1 cellular context compared by ENCODE assay signal in genomic region chr7:99143853-99144672, GRCh38.
TF ChIP-seq lines count a peak whose summit lies in the region.

TSS of gene SMURF1 (minus strand) at chr7:99144108. CDS start at chr7:99143780, 328 bp downstream.

TF ChIP-seq in K562, 482 proteins besides CTCF, POLR2A, EP300 and RAD21 (continued from another document and continues in another):
- 0 out of 4 replicates have a peak, but pooled peaks have one; percentile 20 to 24 for TF ChIP-seq FOXK2 (conservative IDR thresholded peaks at IDR 0.05 in 1 of 2, IDR thresholded peaks at IDR 0.05 in 1 of 2; ENCODE audit: low read depth in 2 of 2)
- TF ChIP-seq, protein P1, sequence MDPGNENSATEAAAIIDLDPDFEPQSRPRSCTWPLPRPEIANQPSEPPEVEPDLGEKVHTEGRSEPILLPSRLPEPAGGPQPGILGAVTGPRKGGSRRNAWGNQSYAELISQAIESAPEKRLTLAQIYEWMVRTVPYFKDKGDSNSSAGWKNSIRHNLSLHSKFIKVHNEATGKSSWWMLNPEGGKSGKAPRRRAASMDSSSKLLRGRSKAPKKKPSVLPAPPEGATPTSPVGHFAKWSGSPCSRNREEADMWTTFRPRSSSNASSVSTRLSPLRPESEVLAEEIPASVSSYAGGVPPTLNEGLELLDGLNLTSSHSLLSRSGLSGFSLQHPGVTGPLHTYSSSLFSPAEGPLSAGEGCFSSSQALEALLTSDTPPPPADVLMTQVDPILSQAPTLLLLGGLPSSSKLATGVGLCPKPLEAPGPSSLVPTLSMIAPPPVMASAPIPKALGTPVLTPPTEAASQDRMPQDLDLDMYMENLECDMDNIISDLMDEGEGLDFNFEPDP (CRISPR knock-in tag; IDR thresholded peaks at IDR 0.05): peak; percentile 51; the same call in 1 of the 2 replicates
- TF ChIP-seq GTF2F1 (IDR thresholded peaks at IDR 0.05; ENCODE audit: low read depth, low read length): no peak
- no peak for TF ChIP-seq MBD1 (CRISPR knock-in tag; IDR thresholded peaks at IDR 0.05)
- no peak for TF ChIP-seq CHD4 (IDR thresholded peaks at IDR 0.05; ENCODE audit: insufficient read depth, insufficient replicate concordance, low read depth, low read length, poor library complexity, severe bottlenecking)
- peak; percentile 80 for TF ChIP-seq NCOA6 (IDR thresholded peaks at IDR 0.05)
- TF ChIP-seq, protein P2, sequence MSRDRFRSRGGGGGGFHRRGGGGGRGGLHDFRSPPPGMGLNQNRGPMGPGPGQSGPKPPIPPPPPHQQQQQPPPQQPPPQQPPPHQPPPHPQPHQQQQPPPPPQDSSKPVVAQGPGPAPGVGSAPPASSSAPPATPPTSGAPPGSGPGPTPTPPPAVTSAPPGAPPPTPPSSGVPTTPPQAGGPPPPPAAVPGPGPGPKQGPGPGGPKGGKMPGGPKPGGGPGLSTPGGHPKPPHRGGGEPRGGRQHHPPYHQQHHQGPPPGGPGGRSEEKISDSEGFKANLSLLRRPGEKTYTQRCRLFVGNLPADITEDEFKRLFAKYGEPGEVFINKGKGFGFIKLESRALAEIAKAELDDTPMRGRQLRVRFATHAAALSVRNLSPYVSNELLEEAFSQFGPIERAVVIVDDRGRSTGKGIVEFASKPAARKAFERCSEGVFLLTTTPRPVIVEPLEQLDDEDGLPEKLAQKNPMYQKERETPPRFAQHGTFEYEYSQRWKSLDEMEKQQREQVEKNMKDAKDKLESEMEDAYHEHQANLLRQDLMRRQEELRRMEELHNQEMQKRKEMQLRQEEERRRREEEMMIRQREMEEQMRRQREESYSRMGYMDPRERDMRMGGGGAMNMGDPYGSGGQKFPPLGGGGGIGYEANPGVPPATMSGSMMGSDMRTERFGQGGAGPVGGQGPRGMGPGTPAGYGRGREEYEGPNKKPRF (IDR thresholded peaks at IDR 0.05; ENCODE audit: low read depth, low read length): no peak
- TF ChIP-seq NR2C1 (IDR thresholded peaks at IDR 0.05): no peak
- no peak for TF ChIP-seq NR2C1 (tag; IDR thresholded peaks at IDR 0.05)
- 0 out of 2 replicates have a peak, but pooled peaks have one; percentile 31 for TF ChIP-seq SAFB (IDR thresholded peaks at IDR 0.05; ENCODE audit: borderline replicate concordance, low read depth, low read length)
- no peak for TF ChIP-seq GATA2 (CRISPR knock-in tag; IDR thresholded peaks at IDR 0.05)
- no peak for TF ChIP-seq ZNF24 (IDR thresholded peaks at IDR 0.05)
- TF ChIP-seq NFE2L1 (tag; IDR thresholded peaks at IDR 0.05; ENCODE audit: borderline replicate concordance, low read depth): no peak
- TF ChIP-seq, protein P3, sequence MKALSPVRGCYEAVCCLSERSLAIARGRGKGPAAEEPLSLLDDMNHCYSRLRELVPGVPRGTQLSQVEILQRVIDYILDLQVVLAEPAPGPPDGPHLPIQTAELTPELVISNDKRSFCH (CRISPR knock-in tag; IDR thresholded peaks at IDR 0.05): no peak
- TF ChIP-seq, protein P3 (tag; IDR thresholded peaks at IDR 0.05): no peak
- peak; percentile 23; the same call in 1 of the 2 replicates for TF ChIP-seq ZBTB40 (IDR thresholded peaks at IDR 0.05)
- TF ChIP-seq ZBTB40 (CRISPR knock-in tag; IDR thresholded peaks at IDR 0.05): no peak
- TF ChIP-seq THRB (CRISPR knock-in tag; conservative IDR thresholded peaks at IDR 0.05): 0 out of 2 replicates have a peak, but pooled peaks have one; percentile 15
- no peak for TF ChIP-seq ZKSCAN3 (CRISPR knock-in tag; IDR thresholded peaks at IDR 0.05)
- TF ChIP-seq ZNF124 (CRISPR knock-in tag; IDR thresholded peaks at IDR 0.05): no peak
- no peak for TF ChIP-seq CHD1 (IDR thresholded peaks at IDR 0.05; ENCODE audit: low read length)
- TF ChIP-seq MEIS2 (IDR thresholded peaks at IDR 0.05; ENCODE audit: partially characterized antibody): no peak
- no peak for TF ChIP-seq DIDO1 (tag; IDR thresholded peaks at IDR 0.05; ENCODE audit: low read depth)
- no peak for TF ChIP-seq RBM25 (IDR thresholded peaks at IDR 0.05; ENCODE audit: low read depth, low read length, severe bottlenecking)
- 0 out of 2 replicates have a peak, but pooled peaks have one; percentile 23 for TF ChIP-seq MBD2 (IDR thresholded peaks at IDR 0.05; ENCODE audit: borderline replicate concordance, low read depth)
- no peak for TF ChIP-seq MAFG (tag; conservative IDR thresholded peaks at IDR 0.05)
- TF ChIP-seq ZNF589 (CRISPR knock-in tag; IDR thresholded peaks at IDR 0.05; ENCODE audit: low read depth): peak; percentile 98
- no peak for TF ChIP-seq CTCFL (IDR thresholded peaks at IDR 0.05; ENCODE audit: borderline replicate concordance, insufficient read depth, low read depth, low read length, poor library complexity, severe bottlenecking)
- no peak for TF ChIP-seq ZNF253 (CRISPR knock-in tag; conservative IDR thresholded peaks at IDR 0.05)
- TF ChIP-seq KLF13 (tag; IDR thresholded peaks at IDR 0.05; ENCODE audit: borderline replicate concordance, low read depth): no peak
- no peak for TF ChIP-seq ZNF354B (CRISPR knock-in tag; IDR thresholded peaks at IDR 0.05)
- no peak for TF ChIP-seq HCFC1 (IDR thresholded peaks at IDR 0.05; ENCODE audit: low read depth, low read length)
- TF ChIP-seq PHF20 (IDR thresholded peaks at IDR 0.05; ENCODE audit: partially characterized antibody): peak; percentile 79
- TF ChIP-seq HEY1 (CRISPR knock-in tag; IDR thresholded peaks at IDR 0.05; ENCODE audit: borderline replicate concordance): no peak
- no peak for TF ChIP-seq DDX20 (tag; IDR thresholded peaks at IDR 0.05; ENCODE audit: low read depth)
- TF ChIP-seq, protein P4, sequence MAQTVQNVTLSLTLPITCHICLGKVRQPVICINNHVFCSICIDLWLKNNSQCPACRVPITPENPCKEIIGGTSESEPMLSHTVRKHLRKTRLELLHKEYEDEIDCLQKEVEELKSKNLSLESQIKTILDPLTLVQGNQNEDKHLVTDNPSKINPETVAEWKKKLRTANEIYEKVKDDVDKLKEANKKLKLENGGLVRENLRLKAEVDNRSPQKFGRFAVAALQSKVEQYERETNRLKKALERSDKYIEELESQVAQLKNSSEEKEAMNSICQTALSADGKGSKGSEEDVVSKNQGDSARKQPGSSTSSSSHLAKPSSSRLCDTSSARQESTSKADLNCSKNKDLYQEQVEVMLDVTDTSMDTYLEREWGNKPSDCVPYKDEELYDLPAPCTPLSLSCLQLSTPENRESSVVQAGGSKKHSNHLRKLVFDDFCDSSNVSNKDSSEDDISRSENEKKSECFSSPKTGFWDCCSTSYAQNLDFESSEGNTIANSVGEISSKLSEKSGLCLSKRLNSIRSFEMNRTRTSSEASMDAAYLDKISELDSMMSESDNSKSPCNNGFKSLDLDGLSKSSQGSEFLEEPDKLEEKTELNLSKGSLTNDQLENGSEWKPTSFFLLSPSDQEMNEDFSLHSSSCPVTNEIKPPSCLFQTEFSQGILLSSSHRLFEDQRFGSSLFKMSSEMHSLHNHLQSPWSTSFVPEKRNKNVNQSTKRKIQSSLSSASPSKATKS (CRISPR knock-in tag; IDR thresholded peaks at IDR 0.05): no peak
- no peak for TF ChIP-seq KLF1 (tag; IDR thresholded peaks at IDR 0.05)
- TF ChIP-seq SRSF7 (optimal IDR thresholded peaks at IDR 0.05; ENCODE audit: low read depth, low read length): no peak
- no peak for TF ChIP-seq MEF2A (IDR thresholded peaks at IDR 0.05; ENCODE audit: control insufficient read depth, low read depth, low read length)
- peak; percentile 95 for TF ChIP-seq CXXC5 (CRISPR knock-in tag; IDR thresholded peaks at IDR 0.05)
- peak; percentile 86; the same call in 1 of the 2 replicates for TF ChIP-seq ZNF175 (CRISPR knock-in tag; IDR thresholded peaks at IDR 0.05; ENCODE audit: low read depth)
